8 cellular contexts compared by ENCODE assay signal in the genomic region with DNA sequence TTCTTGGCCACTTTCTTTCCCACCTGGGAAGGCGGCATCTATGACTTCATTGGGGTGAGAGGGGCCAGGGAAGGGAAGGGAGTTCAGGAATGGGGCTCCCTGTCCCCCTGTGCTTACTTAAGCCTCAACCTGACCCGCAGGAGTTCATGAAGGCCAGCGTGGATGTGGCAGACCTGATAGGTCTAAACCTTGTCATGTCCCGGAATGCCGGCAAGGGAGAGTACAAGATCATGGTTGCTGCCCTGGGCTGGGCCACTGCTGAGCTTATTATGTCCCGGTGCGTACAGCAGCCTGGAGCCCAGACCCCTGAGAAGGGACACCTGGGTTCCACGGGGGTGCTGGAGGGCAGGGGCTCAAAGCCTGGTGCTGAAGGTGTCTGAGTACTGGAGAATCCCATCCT. TPM values are rescaled to one million over a fixed set of nuclear protein-coding genes. Genes with fewer than 3 reads are reported as not detected.
DNase-seq lines count a peak whose midpoint lies in the region; ATAC-seq and TF ChIP-seq lines count a peak whose summit lies in the region.

No MANE protein-coding gene starts in this region.

- H3K27me3 Mint-ChIP-seq in activated T-cell treated with anti-CD3 and anti-CD28 coated beads, Interleukin-2, amount 50 U/mL, for 4 hours (ENCODE audit: low read depth), result no peaks in the 10 kb centered on the region
- peaks cover 2% of the 10 kb centered on the region for H3K27me3 Mint-ChIP-seq in activated T-helper 1 cell treated with anti-CD3 and anti-CD28 coated beads, Interleukin-12 subunit alpha, Interleukin-12 subunit beta, Interleukin-2, Interleukin-4 antibody, amounts not matched to agents 30 ng/mL and 10 ng/mL and 1 ng/mL, durations not matched to agents 14 hours and 24 hours and 36 hours (ENCODE audit: insufficient read depth)
- peaks cover 4 to 10% (median 9%) of the 10 kb centered on the region in 3 donors for H3K27me3 Mint-ChIP-seq in immature natural killer cell (ENCODE audit: low read depth in 3 of 3)

- no peaks in the 10 kb centered on the region for H3K27me3 ChIP-seq in thymus (ENCODE audit: control insufficient read depth, insufficient read depth)
- no peaks in the 10 kb centered on the region for H3K27me3 ChIP-seq in foreskin keratinocyte

- peaks cover 32% of the 10 kb centered on the region for H3K4me1 Mint-ChIP-seq in activated T-cell treated with anti-CD3 and anti-CD28 coated beads, Interleukin-2, amount 50 U/mL, for 4 hours (ENCODE audit: low read depth)
- peaks cover 34% of the 10 kb centered on the region for H3K4me1 Mint-ChIP-seq in activated T-helper 1 cell treated with anti-CD3 and anti-CD28 coated beads, Interleukin-12 subunit alpha, Interleukin-12 subunit beta, Interleukin-2, Interleukin-4 antibody, amounts not matched to agents 30 ng/mL and 10 ng/mL and 1 ng/mL, durations not matched to agents 14 hours and 24 hours and 36 hours (ENCODE audit: low read depth)
- H3K4me1 Mint-ChIP-seq in immature natural killer cell, result peaks cover 24 to 28% of the 10 kb centered on the region in 2 donors

- peaks cover 20% of the 10 kb centered on the region for H3K36me3 Mint-ChIP-seq in activated T-cell treated with anti-CD3 and anti-CD28 coated beads, Interleukin-2, amount 50 U/mL, for 4 hours (ENCODE audit: insufficient read depth)
- H3K36me3 Mint-ChIP-seq in activated T-helper 1 cell treated with anti-CD3 and anti-CD28 coated beads, Interleukin-12 subunit alpha, Interleukin-12 subunit beta, Interleukin-2, Interleukin-4 antibody, amounts not matched to agents 30 ng/mL and 10 ng/mL and 1 ng/mL, durations not matched to agents 14 hours and 24 hours and 36 hours (ENCODE audit: low read depth), result peaks cover 19% of the 10 kb centered on the region
- H3K36me3 Mint-ChIP-seq in immature natural killer cell, result peaks cover 0 to 4% (median 0%) of the 10 kb centered on the region in 3 donors

- ATAC-seq in activated T-cell treated with anti-CD3 and anti-CD28 coated beads, Interleukin-2, amount 50 U/mL, for 4 hours, result no peak
- ATAC-seq in foreskin keratinocyte (no peak), HG03196 (IDR thresholded peaks at IDR 0.05; ENCODE audit: unreplicated experiment) (no peak)

- H3K36me3 ChIP-seq in thymus (ENCODE audit: control insufficient read depth, insufficient read depth), result no peaks in the 10 kb centered on the region

- no peaks in the 10 kb centered on the region for H3K9me3 ChIP-seq in thymus (ENCODE audit: control insufficient read depth)

- 96% methylated on average over 8 of the region's 8 CpGs for WGBS in thymus

- no peaks in the 10 kb centered on the region for H3K9me3 Mint-ChIP-seq in activated T-cell treated with anti-CD3 and anti-CD28 coated beads, Interleukin-2, amount 50 U/mL, for 4 hours
- no peaks in the 10 kb centered on the region for H3K9me3 Mint-ChIP-seq in activated T-helper 1 cell treated with anti-CD3 and anti-CD28 coated beads, Interleukin-12 subunit alpha, Interleukin-12 subunit beta, Interleukin-2, Interleukin-4 antibody, amounts not matched to agents 30 ng/mL and 10 ng/mL and 1 ng/mL, durations not matched to agents 14 hours and 24 hours and 36 hours
- no peaks in the 10 kb centered on the region for H3K9me3 Mint-ChIP-seq in immature natural killer cell

- no peak for DNase-seq in activated T-cell treated with anti-CD3 and anti-CD28 coated beads, Interleukin-2, amount 50 U/mL, for 4 hours
- DNase-seq in activated T-cell treated with anti-CD3 and anti-CD28 coated beads for 4 hours (no peak), immature natural killer cell (no peak), foreskin keratinocyte (no peak), NCI-H82 treated with DMSO at 0.1 percent for 48 hours (lab: John Stamatoyannopoulos, UW; ENCODE audit: unreplicated experiment) (no peak)
- no peak for DNase-seq in activated T-helper 1 cell treated with anti-CD3 and anti-CD28 coated beads, Interleukin-12 subunit alpha, Interleukin-12 subunit beta, Interleukin-2, Interleukin-4 antibody, amounts not matched to agents 30 ng/mL and 10 ng/mL and 1 ng/mL, durations not matched to agents 14 hours and 24 hours and 36 hours (ENCODE audit: low spot score)

- peak overlapping the region; percentile 65 for H3K4me3 ChIP-seq in thymus (ENCODE audit: low read length)

- peak overlapping the region; percentile 94 for H3K4me3 Mint-ChIP-seq in activated T-cell treated with anti-CD3 and anti-CD28 coated beads, Interleukin-2, amount 50 U/mL, for 4 hours
- peak overlapping the region; percentile 97 for H3K4me3 Mint-ChIP-seq in activated T-helper 1 cell treated with anti-CD3 and anti-CD28 coated beads, Interleukin-12 subunit alpha, Interleukin-12 subunit beta, Interleukin-2, Interleukin-4 antibody, amounts not matched to agents 30 ng/mL and 10 ng/mL and 1 ng/mL, durations not matched to agents 14 hours and 24 hours and 36 hours
- peak overlapping the region; percentile 89 to 91 (median 90) for H3K4me3 Mint-ChIP-seq in immature natural killer cell

- TF ChIP-seq CTCF in foreskin keratinocyte (conservative IDR thresholded peaks at IDR 0.05), result no peak

- H3K27ac ChIP-seq in thymus (ENCODE audit: low read depth) (no peak overlapping the region), foreskin keratinocyte (no peak overlapping the region)

- H3K27ac Mint-ChIP-seq in activated T-helper 1 cell treated with anti-CD3 and anti-CD28 coated beads, Interleukin-12 subunit alpha, Interleukin-12 subunit beta, Interleukin-2, Interleukin-4 antibody, amounts not matched to agents 30 ng/mL and 10 ng/mL and 1 ng/mL, durations not matched to agents 14 hours and 24 hours and 36 hours, result peak overlapping the region; percentile 91
- peak overlapping the region; percentile 73 to 97 (median 90) for H3K27ac Mint-ChIP-seq in immature natural killer cell

- H3K4me1 ChIP-seq in thymus (ENCODE audit: control insufficient read depth, insufficient read depth, low read length) (peaks cover 8% of the 10 kb centered on the region), foreskin keratinocyte (peaks cover 4% of the 10 kb centered on the region)

- intact Hi-C loops in activated T-helper 1 cell treated with anti-CD3 and anti-CD28 coated beads, Interleukin-12 subunit alpha, Interleukin-12 subunit beta, Interleukin-2, Interleukin-4 antibody, amounts not matched to agents 30 ng/mL and 10 ng/mL and 1 ng/mL, durations not matched to agents 14 hours and 24 hours and 36 hours (cut with micrococcal nuclease), result loop anchor here (1.0 to 5.0 kb wide), 7 partner anchors 36 to 279 kb away; a partner anchor contains a TSS

RNA-seq across cellular contexts. Expression of a gene that starts 1.1 kb away (rescaled TPM):
- total RNA-seq in activated T-cell treated with anti-CD3 and anti-CD28 coated beads, Interleukin-2, amount 50 U/mL, for 4 hours, result 100 to 1,000 TPM; 111 to 148 (median 115) TPM
- 122 and 123 TPM in 2 replicates for total RNA-seq in activated T-helper 1 cell treated with anti-CD3 and anti-CD28 coated beads, Interleukin-12 subunit alpha, Interleukin-12 subunit beta, Interleukin-2, Interleukin-4 antibody, amounts not matched to agents 30 ng/mL and 10 ng/mL and 1 ng/mL, durations not matched to agents 14 hours and 24 hours and 36 hours
- polyA plus RNA-seq in immature natural killer cell (100 to 1,000 TPM; 117 to 184 (median 151) TPM), thymus (61.1 TPM), foreskin keratinocyte (196 and 202 TPM in 2 replicates)
- total RNA-seq in foreskin keratinocyte, result 143 and 152 TPM in 2 replicates

RNA-seq across cellular contexts. Expression of a gene that starts 13.3 kb away (rescaled TPM):
- not detected for total RNA-seq in activated T-cell treated with anti-CD3 and anti-CD28 coated beads, Interleukin-2, amount 50 U/mL, for 4 hours
- total RNA-seq in activated T-helper 1 cell treated with anti-CD3 and anti-CD28 coated beads, Interleukin-12 subunit alpha, Interleukin-12 subunit beta, Interleukin-2, Interleukin-4 antibody, amounts not matched to agents 30 ng/mL and 10 ng/mL and 1 ng/mL, durations not matched to agents 14 hours and 24 hours and 36 hours, result not detected in 2 replicates
- polyA plus RNA-seq in immature natural killer cell (not detected), thymus (0.16 TPM), foreskin keratinocyte (not detected in 2 replicates)
- total RNA-seq in foreskin keratinocyte, result not detected in 2 replicates

RNA-seq across cellular contexts. Expression of a gene that starts 16.9 kb away (rescaled TPM):
- total RNA-seq in activated T-cell treated with anti-CD3 and anti-CD28 coated beads, Interleukin-2, amount 50 U/mL, for 4 hours, result not detected
- not detected in 2 replicates for total RNA-seq in activated T-helper 1 cell treated with anti-CD3 and anti-CD28 coated beads, Interleukin-12 subunit alpha, Interleukin-12 subunit beta, Interleukin-2, Interleukin-4 antibody, amounts not matched to agents 30 ng/mL and 10 ng/mL and 1 ng/mL, durations not matched to agents 14 hours and 24 hours and 36 hours
- polyA plus RNA-seq in immature natural killer cell (not detected), thymus (1.1 TPM), foreskin keratinocyte (not detected in 2 replicates)
- not detected in 2 replicates for total RNA-seq in foreskin keratinocyte

RNA-seq across cellular contexts. Expression of a gene that starts 18.4 kb away (rescaled TPM):
- not detected for total RNA-seq in activated T-cell treated with anti-CD3 and anti-CD28 coated beads, Interleukin-2, amount 50 U/mL, for 4 hours
- not detected in 2 replicates for total RNA-seq in activated T-helper 1 cell treated with anti-CD3 and anti-CD28 coated beads, Interleukin-12 subunit alpha, Interleukin-12 subunit beta, Interleukin-2, Interleukin-4 antibody, amounts not matched to agents 30 ng/mL and 10 ng/mL and 1 ng/mL, durations not matched to agents 14 hours and 24 hours and 36 hours
- polyA plus RNA-seq in immature natural killer cell (not detected), thymus (56.1 TPM), foreskin keratinocyte (3.4 and 6.4 TPM in 2 replicates)
- 4.8 and 5.7 TPM in 2 replicates for total RNA-seq in foreskin keratinocyte

RNA-seq across cellular contexts. Expression of a gene that starts 33.1 kb away (rescaled TPM):
- total RNA-seq in activated T-cell treated with anti-CD3 and anti-CD28 coated beads, Interleukin-2, amount 50 U/mL, for 4 hours, result 1 to 10 TPM in 1 of 3 donors, under 1 TPM in 2; 0.49 to 1.3 (median 0.95) TPM
- not detected in 2 replicates for total RNA-seq in activated T-helper 1 cell treated with anti-CD3 and anti-CD28 coated beads, Interleukin-12 subunit alpha, Interleukin-12 subunit beta, Interleukin-2, Interleukin-4 antibody, amounts not matched to agents 30 ng/mL and 10 ng/mL and 1 ng/mL, durations not matched to agents 14 hours and 24 hours and 36 hours
- polyA plus RNA-seq in immature natural killer cell, result 10 to 100 TPM in 2 of 3 donors, 1 to 10 TPM in 1; 5.0 to 24.5 (median 20.3) TPM
- 175 TPM for polyA plus RNA-seq in thymus
- 264 and 272 TPM in 2 replicates for total RNA-seq in foreskin keratinocyte
- 387 and 391 TPM in 2 replicates for polyA plus RNA-seq in foreskin keratinocyte
